1 cellular context compared by ENCODE assay signal in genomic region chr9:83706703-83707517, GRCh38.
TF ChIP-seq lines count a peak whose summit lies in the region.

No MANE protein-coding gene starts in this region.

TF ChIP-seq in HepG2, 621 proteins besides CTCF, POLR2A, EP300 and RAD21 (continued from another document):
- peak; percentile 41 for TF ChIP-seq ZNF781 (CRISPR knock-in tag; IDR thresholded peaks at IDR 0.05; ENCODE audit: borderline replicate concordance, not compliant biosample characterization)
- no peak for TF ChIP-seq HNF4G (IDR thresholded peaks at IDR 0.05; ENCODE audit: borderline replicate concordance, low read depth, low read length)
- no peak for TF ChIP-seq HNF4G (CRISPR knock-in tag; IDR thresholded peaks at IDR 0.05; ENCODE audit: borderline replicate concordance, low read depth)
- no peak for TF ChIP-seq E2F5 (CRISPR knock-in tag; conservative IDR thresholded peaks at IDR 0.05)
- no peak for TF ChIP-seq ZFP1 (CRISPR knock-in tag; IDR thresholded peaks at IDR 0.05)
- TF ChIP-seq ZNF841 (CRISPR knock-in tag; IDR thresholded peaks at IDR 0.05; ENCODE audit: borderline replicate concordance): no peak
- TF ChIP-seq MLLT10 (CRISPR knock-in tag; IDR thresholded peaks at IDR 0.05): no peak
- 0 out of 2 replicates have a peak, but pooled peaks have one; percentile 5 for TF ChIP-seq ZNF766 (CRISPR knock-in tag; IDR thresholded peaks at IDR 0.05; ENCODE audit: borderline replicate concordance)
- no peak for TF ChIP-seq TGIF2 (CRISPR knock-in tag; IDR thresholded peaks at IDR 0.05)
- 0 out of 2 replicates have a peak, but pooled peaks have one; percentile 54 for TF ChIP-seq PATZ1 (CRISPR knock-in tag; IDR thresholded peaks at IDR 0.05)
- TF ChIP-seq GATAD1 (CRISPR knock-in tag; IDR thresholded peaks at IDR 0.05): no peak
- TF ChIP-seq KAT7 (CRISPR knock-in tag; IDR thresholded peaks at IDR 0.05; ENCODE audit: borderline replicate concordance): no peak
- no peak for TF ChIP-seq ZNF24 (IDR thresholded peaks at IDR 0.05)
- peak; percentile 34; the same call in 1 of the 2 replicates for TF ChIP-seq BATF2 (CRISPR knock-in tag; IDR thresholded peaks at IDR 0.05)
- TF ChIP-seq POLR2AphosphoS5 (IDR thresholded peaks at IDR 0.05; ENCODE audit: low read depth, low read length): 0 out of 2 replicates have a peak, but pooled peaks have one; percentile 24
- TF ChIP-seq MXI1 (IDR thresholded peaks at IDR 0.05; ENCODE audit: borderline replicate concordance, low read depth, low read length): 0 out of 3 replicates have a peak, but pooled peaks have one; percentile 33
- TF ChIP-seq ZNF367 (CRISPR knock-in tag; IDR thresholded peaks at IDR 0.05; ENCODE audit: borderline replicate concordance): no peak
- 0 out of 2 replicates have a peak, but pooled peaks have one; percentile 12 for TF ChIP-seq ZNF782 (CRISPR knock-in tag; IDR thresholded peaks at IDR 0.05; ENCODE audit: borderline replicate concordance)
- no peak for TF ChIP-seq ZBTB25 (CRISPR knock-in tag; IDR thresholded peaks at IDR 0.05)
- TF ChIP-seq SP5 (CRISPR knock-in tag; IDR thresholded peaks at IDR 0.05; ENCODE audit: borderline replicate concordance, low read depth): peak; percentile 11; the same call in 1 of the 2 replicates
- TF ChIP-seq ZNF839 (CRISPR knock-in tag; IDR thresholded peaks at IDR 0.05; ENCODE audit: borderline replicate concordance): peak; percentile 53; the same call in 1 of the 2 replicates
- peak; percentile 3; the same call in 1 of the 2 replicates for TF ChIP-seq ZNF333 (CRISPR knock-in tag; IDR thresholded peaks at IDR 0.05; ENCODE audit: borderline replicate concordance)
- no peak; the same call in 1 of the 2 replicates for TF ChIP-seq ZNF605 (CRISPR knock-in tag; IDR thresholded peaks at IDR 0.05)
- no peak for TF ChIP-seq ZNF792 (CRISPR knock-in tag; IDR thresholded peaks at IDR 0.05)
- TF ChIP-seq ZNF557 (CRISPR knock-in tag; IDR thresholded peaks at IDR 0.05): 0 out of 2 replicates have a peak, but pooled peaks have one; percentile 54
- no peak for TF ChIP-seq LBX2 (CRISPR knock-in tag; IDR thresholded peaks at IDR 0.05; ENCODE audit: borderline replicate concordance)
- TF ChIP-seq HMGXB3 (CRISPR knock-in tag; IDR thresholded peaks at IDR 0.05; ENCODE audit: borderline replicate concordance): no peak
- no peak for TF ChIP-seq TCF7L2 (IDR thresholded peaks at IDR 0.05; ENCODE audit: low read depth, low read length)
- peak; percentile 62; the same call in 1 of the 2 replicates for TF ChIP-seq ZNF446 (CRISPR knock-in tag; IDR thresholded peaks at IDR 0.05)
